29 cellular contexts compared by ENCODE assay signal in the genomic region with DNA sequence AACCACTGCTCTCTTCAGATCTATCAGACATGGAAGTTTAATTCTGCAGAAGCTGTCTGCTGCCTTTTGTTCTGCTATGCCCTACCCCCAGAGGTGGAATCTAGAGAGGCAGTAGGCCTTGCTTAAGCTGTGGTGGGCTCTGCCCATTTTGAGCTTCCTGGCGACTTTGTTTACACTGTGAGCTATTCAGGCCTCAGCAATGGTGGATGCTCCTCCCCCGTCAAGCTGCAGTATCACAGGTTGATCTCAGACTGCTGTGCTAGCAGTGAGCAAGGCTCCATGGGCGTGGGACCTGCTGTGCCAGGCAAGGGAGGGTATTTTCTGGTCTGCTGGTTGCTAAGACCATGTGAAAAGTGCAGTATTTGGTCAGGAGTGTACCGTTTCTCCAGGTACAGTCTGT. TPM values are rescaled to one million over a fixed set of nuclear protein-coding genes. Genes with fewer than 3 reads are reported as not detected.
DNase-seq lines count a peak whose midpoint lies in the region; ATAC-seq, FAIRE-seq and TF ChIP-seq lines count a peak whose summit lies in the region.
"Had no signal": no experiment of that assay in that cellular context is flagged by ENCODE, and none has a peak within 500 bp of the region (broad histone marks: within the 10 kb centered on the region; RNA-seq: fewer than 3 reads in every experiment).

No MANE protein-coding gene starts in this region.

- H3K36me3 ChIP-seq in PC-3 (ENCODE audit: low read depth, low read length), result no peaks in the 10 kb centered on the region
- H3K36me3 ChIP-seq: adrenal gland, heart right ventricle, lower lobe of right lung, MG63, stomach, uterus had no signal

- H2AFZ ChIP-seq in PC-3 (ENCODE audit: low read length), result peak overlapping the region; percentile 75

- peak overlapping the region; percentile 31; the same call in 1 of the 2 replicates for H3K4me2 ChIP-seq in PC-3 (ENCODE audit: low read length)

- no peaks in the 10 kb centered on the region for H3K9me2 ChIP-seq in PC-3 (replicated peaks; ENCODE audit: low read length)

- intact Hi-C loops in PC-3 (cut with micrococcal nuclease), result loop anchor here (2.0 to 5.0 kb wide), 2 partner anchors 46 to 96 kb away; a partner anchor contains a TSS

- H3K27me3 ChIP-seq in PC-3 (ENCODE audit: low read length), result no peaks in the 10 kb centered on the region
- H3K27me3 ChIP-seq: adrenal gland, heart right ventricle, MG63, stomach, uterus had no signal

- no peak overlapping the region for H3K4me3 ChIP-seq in PC-3 (ENCODE audit: low read length)
- H3K4me3 ChIP-seq: adrenal gland, heart right ventricle, K562, lower lobe of right lung, MG63, psoas muscle, stomach, uterus had no signal

- H4K20me1 ChIP-seq in PC-3 (ENCODE audit: low read length), result no peaks in the 10 kb centered on the region

- H3K4me1 ChIP-seq in PC-3 (ENCODE audit: insufficient read depth, low read length), result peaks cover 6% of the 10 kb centered on the region; the same call in 1 of the 2 replicates
- H3K4me1 ChIP-seq: adrenal gland, heart right ventricle, lower lobe of right lung, psoas muscle, stomach, uterus had no signal

- ATAC-seq in PC-3 (peak; percentile 71), HG03159 (IDR thresholded peaks at IDR 0.05; ENCODE audit: unreplicated experiment) (no peak)
- ATAC-seq: activated CD8-positive, alpha-beta T cell treated with anti-CD3 and anti-CD28 coated beads for 36 hours; HCT116; heart right ventricle; K562; lower lobe of right lung; naive thymus-derived CD8-positive, alpha-beta T cell; psoas muscle had no signal

- DNase-seq in DMS53 (lab: John Stamatoyannopoulos, UW) (peak; percentile 41), DMS53 treated with DMSO at 0.1 percent for 48 hours (lab: John Stamatoyannopoulos, UW; ENCODE audit: unreplicated experiment) (no peak), GM12891 (ENCODE audit: insufficient read length, low spot score) (no peak), PC-3 (peak; percentile 48), islet precursor cell (peak; percentile 57), NCI-H345 treated with DMSO at 0.1 percent for 48 hours (lab: John Stamatoyannopoulos, UW; ENCODE audit: unreplicated experiment) (no peak), LoVo (ENCODE audit: low spot score) (no peak)
- DNase-seq: 8988T; activated CD8-positive, alpha-beta T cell treated with anti-CD3 and anti-CD28 coated beads for 36 hours; activated naive CD4-positive, alpha-beta T cell treated with anti-CD3 and anti-CD28 coated beads for 36 hours; adrenal gland; heart right ventricle; lower lobe of right lung; MG63; naive thymus-derived CD8-positive, alpha-beta T cell; NCI-H1105 treated with DMSO at 0.1 percent for 48 hours; NCI-H2081 treated with DMSO at 0.1 percent for 48 hours; NCI-H446; occipital lobe; OCI-M1; psoas muscle; stimulated activated CD4-positive, alpha-beta T cell treated with anti-CD3 and anti-CD28 coated beads, Interleukin-4, amount 100 ng/mL, for 1 hour; stomach; uterus had no signal

- no TSS peak for BruUV-seq in PC-3 (replicated peaks; lab: Mats Ljungman, UMichigan)

- H3K79me2 ChIP-seq in PC-3 (ENCODE audit: low read length), result no peaks in the 10 kb centered on the region

- TF ChIP-seq CTCF in PC-3 (conservative IDR thresholded peaks at IDR 0.05; ENCODE audit: low read depth, low read length), result no peak

- CTCF ChIA-PET in PC-3 (lab: Charles Lee), result interaction anchor here (0.6 kb wide), 2 partner anchors 96 to 233 kb away, joined by 3 to 4 read pairs; no protein-coding TSS in a partner anchor

- POLR2A ChIA-PET in PC-3 (lab: Charles Lee; ENCODE audit: unreplicated experiment), result interaction anchor here (0.7 kb wide), 1 partner anchor 150 kb away, joined by 4 read pairs; no protein-coding TSS in a partner anchor

- no peak for TF ChIP-seq POLR2A in GM12891 (IDR thresholded peaks at IDR 0.05; ENCODE audit: low read depth, low read length)

- peak; percentile 9 for FAIRE-seq in GM12891 (lab: Jason Lieb, UNC)
- FAIRE-seq: frontal cortex, K562 had no signal

- H3K27ac ChIP-seq in PC-3 (ENCODE audit: low read length), result no peak overlapping the region
- H3K27ac ChIP-seq: adrenal gland, C4-2B, heart right ventricle, lower lobe of right lung, psoas muscle, stomach, uterus had no signal

- no peaks in the 10 kb centered on the region for H3K9me3 ChIP-seq in PC-3 (ENCODE audit: low read length)
- H3K9me3 ChIP-seq: adrenal gland, heart right ventricle, lower lobe of right lung, MG63, psoas muscle, stomach, uterus had no signal

- H3K9ac ChIP-seq in PC-3 (ENCODE audit: low read length), result no peak overlapping the region

- H3F3A ChIP-seq in PC-3 (ENCODE audit: low read length, unreplicated experiment), result no peaks in the 10 kb centered on the region

TF ChIP-seq in GM12891, 5 proteins besides CTCF, POLR2A, EP300 and RAD21:
- TF ChIP-seq POU2F2 (IDR thresholded peaks at IDR 0.05; ENCODE audit: low read depth, low read length) (no peak), TAF1 (IDR thresholded peaks at IDR 0.05; ENCODE audit: low read depth, low read length) (no peak), POLR2AphosphoS5 (IDR thresholded peaks at IDR 0.05; ENCODE audit: low read depth, low read length) (no peak), SPI1 (IDR thresholded peaks at IDR 0.05; ENCODE audit: low read depth, low read length) (no peak), PAX5 (IDR thresholded peaks at IDR 0.05; ENCODE audit: insufficient read depth, low read length, severe bottlenecking) (no peak)
TF ChIP-seq in GM12891: peak in this region for 0.

RNA-seq across cellular contexts. Expression of a gene that starts 45.1 kb away (rescaled TPM):
- polyA plus RNA-seq in GM12891 (2012; ENCODE audit: low read depth, missing spikeins), result 4.6 TPM
- total RNA-seq in PC-3 (2014; rRNA removed), result 6.6 and 8.2 TPM in 2 replicates

Comparison
In these comparisons a context has a peak if more than half of its experiments do, and no peak if none do; other contexts are left out.
1. DNase-seq: peak in DMS53 (single experiment), PC-3 (single experiment) and islet precursor cell (single experiment); none in DMS53 treated with DMSO at 0.1 percent for 48 hours (single experiment), GM12891 (single experiment), NCI-H345 treated with DMSO at 0.1 percent for 48 hours (single experiment) and LoVo (single experiment).